In the genomic region with DNA sequence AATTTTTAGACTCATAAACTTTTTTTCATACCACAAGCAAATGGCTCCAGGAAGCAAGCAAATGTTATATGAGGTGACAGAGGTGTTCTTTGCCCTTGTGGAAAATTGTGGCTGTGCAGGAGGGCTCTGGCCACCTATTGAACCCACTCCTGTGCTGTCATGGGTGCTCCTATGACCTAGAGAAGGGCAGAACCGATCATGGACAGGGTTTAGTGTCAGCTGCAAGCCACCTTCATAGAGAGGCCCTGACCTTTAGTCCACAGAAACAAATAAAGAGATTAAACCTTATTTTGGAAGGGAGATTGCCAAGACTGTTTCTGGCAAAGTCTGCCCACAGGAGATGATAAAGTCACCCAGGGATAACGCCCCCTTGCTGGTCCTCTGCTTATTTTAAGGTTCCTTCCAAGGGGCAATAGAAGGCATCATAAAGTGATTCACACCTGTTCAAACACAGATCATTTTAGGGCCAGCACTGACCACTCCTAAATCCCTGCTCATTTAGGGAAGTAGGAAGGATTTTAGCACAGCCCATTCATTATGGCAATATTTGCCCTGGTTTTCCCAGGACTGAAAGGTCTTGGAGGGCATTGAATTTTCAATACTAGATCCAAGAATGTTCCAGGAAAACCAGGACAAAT, we compare ENCODE assay signal across 1 cellular context.
TF ChIP-seq lines count a peak whose summit lies in the region.

No MANE protein-coding gene starts in this region.

TF ChIP-seq in WTC11, 78 proteins besides CTCF, POLR2A, EP300 and RAD21 (continued from another document):
- TF ChIP-seq, protein P1, sequence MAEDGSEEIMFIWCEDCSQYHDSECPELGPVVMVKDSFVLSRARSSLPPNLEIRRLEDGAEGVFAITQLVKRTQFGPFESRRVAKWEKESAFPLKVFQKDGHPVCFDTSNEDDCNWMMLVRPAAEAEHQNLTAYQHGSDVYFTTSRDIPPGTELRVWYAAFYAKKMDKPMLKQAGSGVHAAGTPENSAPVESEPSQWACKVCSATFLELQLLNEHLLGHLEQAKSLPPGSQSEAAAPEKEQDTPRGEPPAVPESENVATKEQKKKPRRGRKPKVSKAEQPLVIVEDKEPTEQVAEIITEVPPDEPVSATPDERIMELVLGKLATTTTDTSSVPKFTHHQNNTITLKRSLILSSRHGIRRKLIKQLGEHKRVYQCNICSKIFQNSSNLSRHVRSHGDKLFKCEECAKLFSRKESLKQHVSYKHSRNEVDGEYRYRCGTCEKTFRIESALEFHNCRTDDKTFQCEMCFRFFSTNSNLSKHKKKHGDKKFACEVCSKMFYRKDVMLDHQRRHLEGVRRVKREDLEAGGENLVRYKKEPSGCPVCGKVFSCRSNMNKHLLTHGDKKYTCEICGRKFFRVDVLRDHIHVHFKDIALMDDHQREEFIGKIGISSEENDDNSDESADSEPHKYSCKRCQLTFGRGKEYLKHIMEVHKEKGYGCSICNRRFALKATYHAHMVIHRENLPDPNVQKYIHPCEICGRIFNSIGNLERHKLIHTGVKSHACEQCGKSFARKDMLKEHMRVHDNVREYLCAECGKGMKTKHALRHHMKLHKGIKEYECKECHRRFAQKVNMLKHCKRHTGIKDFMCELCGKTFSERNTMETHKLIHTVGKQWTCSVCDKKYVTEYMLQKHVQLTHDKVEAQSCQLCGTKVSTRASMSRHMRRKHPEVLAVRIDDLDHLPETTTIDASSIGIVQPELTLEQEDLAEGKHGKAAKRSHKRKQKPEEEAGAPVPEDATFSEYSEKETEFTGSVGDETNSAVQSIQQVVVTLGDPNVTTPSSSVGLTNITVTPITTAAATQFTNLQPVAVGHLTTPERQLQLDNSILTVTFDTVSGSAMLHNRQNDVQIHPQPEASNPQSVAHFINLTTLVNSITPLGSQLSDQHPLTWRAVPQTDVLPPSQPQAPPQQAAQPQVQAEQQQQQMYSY (CRISPR knock-in tag; IDR thresholded peaks at IDR 0.05), result no peak
- TF ChIP-seq, protein P2, sequence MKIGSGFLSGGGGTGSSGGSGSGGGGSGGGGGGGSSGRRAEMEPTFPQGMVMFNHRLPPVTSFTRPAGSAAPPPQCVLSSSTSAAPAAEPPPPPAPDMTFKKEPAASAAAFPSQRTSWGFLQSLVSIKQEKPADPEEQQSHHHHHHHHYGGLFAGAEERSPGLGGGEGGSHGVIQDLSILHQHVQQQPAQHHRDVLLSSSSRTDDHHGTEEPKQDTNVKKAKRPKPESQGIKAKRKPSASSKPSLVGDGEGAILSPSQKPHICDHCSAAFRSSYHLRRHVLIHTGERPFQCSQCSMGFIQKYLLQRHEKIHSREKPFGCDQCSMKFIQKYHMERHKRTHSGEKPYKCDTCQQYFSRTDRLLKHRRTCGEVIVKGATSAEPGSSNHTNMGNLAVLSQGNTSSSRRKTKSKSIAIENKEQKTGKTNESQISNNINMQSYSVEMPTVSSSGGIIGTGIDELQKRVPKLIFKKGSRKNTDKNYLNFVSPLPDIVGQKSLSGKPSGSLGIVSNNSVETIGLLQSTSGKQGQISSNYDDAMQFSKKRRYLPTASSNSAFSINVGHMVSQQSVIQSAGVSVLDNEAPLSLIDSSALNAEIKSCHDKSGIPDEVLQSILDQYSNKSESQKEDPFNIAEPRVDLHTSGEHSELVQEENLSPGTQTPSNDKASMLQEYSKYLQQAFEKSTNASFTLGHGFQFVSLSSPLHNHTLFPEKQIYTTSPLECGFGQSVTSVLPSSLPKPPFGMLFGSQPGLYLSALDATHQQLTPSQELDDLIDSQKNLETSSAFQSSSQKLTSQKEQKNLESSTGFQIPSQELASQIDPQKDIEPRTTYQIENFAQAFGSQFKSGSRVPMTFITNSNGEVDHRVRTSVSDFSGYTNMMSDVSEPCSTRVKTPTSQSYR (CRISPR knock-in tag; IDR thresholded peaks at IDR 0.05), result no peak
- TF ChIP-seq IRF1 (CRISPR knock-in tag; IDR thresholded peaks at IDR 0.05) (no peak), JAZF1 (CRISPR knock-in tag; IDR thresholded peaks at IDR 0.05) (no peak)
TF ChIP-seq in WTC11: peak in this region for 0.
